3 cellular contexts compared by ENCODE assay signal in genomic region chr1:39467061-39467710, GRCh38. TPM values are rescaled to one million over a fixed set of nuclear protein-coding genes. Genes with fewer than 3 reads are reported as not detected.
"Had no signal": no experiment of that assay in that cellular context is flagged by ENCODE, and none has a peak within 500 bp of the region (broad histone marks: within the 10 kb centered on the region; RNA-seq: fewer than 3 reads in every experiment).

No MANE protein-coding gene starts in this region.

RNA-seq across cellular contexts. Expression of gene BMP8A, which starts 24.2 kb away (rescaled TPM):
- total RNA-seq: epithelial cell of proximal tubule, lower lobe of right lung, subcutaneous adipose tissue had no signal
